ENCODE assay signal across 8 cellular contexts in genomic region chr3:66378256-66378655, GRCh38.
DNase-seq lines count a peak whose midpoint lies in the region; ATAC-seq, FAIRE-seq and TF ChIP-seq lines count a peak whose summit lies in the region.

No MANE protein-coding gene starts in this region.

- WGBS in sigmoid colon, 2 donors = 44 to 69% methylated on average over 5 of the region's 5 CpGs

- H3K4me1 ChIP-seq in sigmoid colon = peaks cover 0 to 38% (median 27%) of the 10 kb centered on the region in 4 donors

- intact Hi-C loops in sigmoid colon (cut with DNase I) = no loop called here

- H3K27ac ChIP-seq in WERI-Rb-1 = no peak overlapping the region
- H3K27ac ChIP-seq in sigmoid colon = peak overlapping the region in 3 of 4 donors; percentile 44 to 56 (median 53)

- H3K27me3 ChIP-seq in WERI-Rb-1 (ENCODE audit: insufficient read depth, low read depth, severe bottlenecking) (no peaks in the 10 kb centered on the region), sigmoid colon (no peaks in the 10 kb centered on the region)

- H3K36me3 ChIP-seq in WERI-Rb-1 (peaks cover 46% of the 10 kb centered on the region), sigmoid colon (peaks cover 40 to 91% (median 54%) of the 10 kb centered on the region in 4 donors)

- ATAC-seq in GM21390 (IDR thresholded peaks at IDR 0.05; ENCODE audit: unreplicated experiment) = no peak

- FAIRE-seq in RCC 7860 (lab: Jason Lieb, UNC) = no peak

- TF ChIP-seq EP300 in sigmoid colon (IDR thresholded peaks at IDR 0.05) = no peak

- TF ChIP-seq POLR2A in sigmoid colon (IDR thresholded peaks at IDR 0.05) = peak in 1 of 2 donors; percentile 11

- peak; percentile 53 for DNase-seq in activated naive CD4-positive, alpha-beta T cell treated with Interleukin-2 at 50 U/mL for 16 hours
- DNase-seq in activated naive CD4-positive, alpha-beta T cell (lab: John Stamatoyannopoulos, UW) = no peak
- DNase-seq in WERI-Rb-1 (no peak), sigmoid colon (peak; percentile 62), RCC 7860 (ENCODE audit: low spot score) (no peak), GDM1 (lab: John Stamatoyannopoulos, UW) (no peak)
- DNase-seq in effector CD4-positive, alpha-beta T cell = peak; percentile 43

- no peak overlapping the region for H3K4me3 ChIP-seq in WERI-Rb-1 (ENCODE audit: low read depth, low read length)
- H3K4me3 ChIP-seq in sigmoid colon = no peak overlapping the region

- TF ChIP-seq CTCF in WERI-Rb-1 (IDR thresholded peaks at IDR 0.05; ENCODE audit: low read depth, low read length) (peak; percentile 52), sigmoid colon (IDR thresholded peaks at IDR 0.05) (peak in 3 of 4 experiments; percentile 19 to 27 (median 21))

- H3K9me3 ChIP-seq in WERI-Rb-1 (ENCODE audit: severe bottlenecking) (no peaks in the 10 kb centered on the region), sigmoid colon (no peaks in the 10 kb centered on the region)

Comparison
In these comparisons a context has a peak if more than half of its experiments do, and no peak if none do; other contexts are left out.
1. DNase-seq: peak in activated naive CD4-positive, alpha-beta T cell treated with Interleukin-2 at 50 U/mL for 16 hours (single experiment), effector CD4-positive, alpha-beta T cell (single experiment) and sigmoid colon (single experiment); none in activated naive CD4-positive, alpha-beta T cell (0 of 4), WERI-Rb-1 (single experiment), RCC 7860 (single experiment) and GDM1 (single experiment).